ENCODE assay signal across 36 cellular contexts in genomic region chr9:104245925-104246324, GRCh38.
DNase-seq lines count a peak whose midpoint lies in the region; ATAC-seq, FAIRE-seq and TF ChIP-seq lines count a peak whose summit lies in the region.
"Had no signal": no experiment of that assay in that cellular context is flagged by ENCODE, and none has a peak within 500 bp of the region (broad histone marks: within the 10 kb centered on the region; RNA-seq: fewer than 3 reads in every experiment).

No MANE protein-coding gene starts in this region.

- TF ChIP-seq CTCF in HepG2 (CRISPR knock-in tag; IDR thresholded peaks at IDR 0.05) (no peak), right lobe of liver (IDR thresholded peaks at IDR 0.05) (no peak), K562 (IDR thresholded peaks at IDR 0.05 in 2 of 3, conservative IDR thresholded peaks at IDR 0.05 in 1 of 3; ENCODE audit: insufficient read depth in 2 of 3, low read depth in 1 of 3, low read length in 3 of 3) (no peak), suprapubic skin (IDR thresholded peaks at IDR 0.05) (no peak)

- 0% methylated on average over 1 of the region's 1 CpG for WGBS in HepG2 (ENCODE audit: low lambda C conversion rate)
- 83% methylated on average over 1 of the region's 1 CpG for WGBS in right lobe of liver (ENCODE audit: insufficient coverage, low coverage, low lambda C conversion rate, missing lambda C conversion rate)
- WGBS in K562 (ENCODE audit: insufficient coverage, low coverage, missing lambda C conversion rate), result no CpG with 5 or more reads among the region's 1 CpG
- 77% methylated on average over 1 of the region's 1 CpG for WGBS in suprapubic skin

- no peak overlapping the region for H3K9ac ChIP-seq in HepG2 (ENCODE audit: insufficient read depth, low read depth, low read length)
- no peak overlapping the region for H3K9ac ChIP-seq in SK-N-MC (ENCODE audit: insufficient read length)
- no peak overlapping the region for H3K9ac ChIP-seq in K562 (ENCODE audit: insufficient read depth in 1 of 2, low read depth in 2 of 2, low read length in 2 of 2)
- H3K9ac ChIP-seq: BLaER1; BLaER1 treated with 17β-estradiol and CSF1 and Interleukin-3, amounts not matched to agents 10 nM and 100 nM had no signal

- H3K4me3 ChIP-seq in HepG2 (replicated peaks in 1 of 3; ENCODE audit: insufficient read depth in 1 of 3, low read depth in 2 of 3, low read length in 3 of 3) (no peak overlapping the region), right lobe of liver (no peak overlapping the region), SK-N-MC (no peak overlapping the region), K562 (no peak overlapping the region), suprapubic skin (no peak overlapping the region)
- H3K4me3 ChIP-seq: A549; BLaER1; BLaER1 treated with 17β-estradiol and CSF1 and Interleukin-3, amounts not matched to agents 10 nM and 100 nM had no signal

- no peaks in the 10 kb centered on the region for H3K36me3 Mint-ChIP-seq in stimulated activated naive B cell treated with anti-CD40 and anti-IgM and Interleukin-4, amounts not matched to agents 10 μg/mL and 1 μg/mL and 100 μg/mL, for 72 hours
- no peaks in the 10 kb centered on the region for H3K36me3 Mint-ChIP-seq in activated naive CD4-positive, alpha-beta T cell treated with anti-CD3 and anti-CD28 coated beads for 36 hours (ENCODE audit: low read depth)
- H3K36me3 Mint-ChIP-seq: CD14-positive monocyte; CD4-positive, alpha-beta memory T cell; CD4-positive, CD25-positive, alpha-beta regulatory T cell; CD8-positive, alpha-beta memory T cell; CD8-positive, alpha-beta T cell had no signal

- H3K4me2 ChIP-seq in HepG2 (ENCODE audit: low read depth, low read length) (no peak overlapping the region), K562 (ENCODE audit: insufficient read depth, low read length) (no peak overlapping the region)
- H3K4me2 ChIP-seq: A549; BLaER1; BLaER1 treated with 17β-estradiol and CSF1 and Interleukin-3, amounts not matched to agents 10 nM and 100 nM had no signal

- H3K4me1 Mint-ChIP-seq in stimulated activated naive B cell treated with anti-CD40 and anti-IgM and Interleukin-4, amounts not matched to agents 10 μg/mL and 1 μg/mL and 100 μg/mL, for 72 hours, result no peaks in the 10 kb centered on the region
- H3K4me1 Mint-ChIP-seq in activated naive CD4-positive, alpha-beta T cell treated with anti-CD3 and anti-CD28 coated beads for 36 hours (ENCODE audit: low read depth), result no peaks in the 10 kb centered on the region
- H3K4me1 Mint-ChIP-seq: B cell; CD14-positive monocyte; CD4-positive, alpha-beta memory T cell; CD4-positive, CD25-positive, alpha-beta regulatory T cell; CD8-positive, alpha-beta memory T cell had no signal

- H3K9me1 ChIP-seq in K562 (ENCODE audit: control insufficient read depth, insufficient read depth, low read length), result no peaks in the 10 kb centered on the region

- ATAC-seq in HepG2, result no peak
- ATAC-seq in right lobe of liver, result no peak
- no peak for ATAC-seq in K562
- no peak for ATAC-seq in stimulated activated naive B cell treated with anti-CD40 and anti-IgM and Interleukin-4, amounts not matched to agents 10 μg/mL and 1 μg/mL and 100 μg/mL, for 72 hours (replicated peaks)
- ATAC-seq: A549; CD8-positive, alpha-beta T cell had no signal

- no peaks in the 10 kb centered on the region for H3K9me3 ChIP-seq in HepG2 (ENCODE audit: low read length)
- H3K9me3 ChIP-seq in right lobe of liver, result no peaks in the 10 kb centered on the region
- no peaks in the 10 kb centered on the region for H3K9me3 ChIP-seq in SK-N-MC (ENCODE audit: low read depth, low read length)
- H3K9me3 ChIP-seq in K562 (replicated peaks; ENCODE audit: control insufficient read depth, insufficient read depth, low read depth, low read length), result no peaks in the 10 kb centered on the region
- no peaks in the 10 kb centered on the region for H3K9me3 ChIP-seq in suprapubic skin
- H3K9me3 ChIP-seq: A549; BE2C; BLaER1; BLaER1 treated with 17β-estradiol and CSF1 and Interleukin-3, amounts not matched to agents 10 nM and 100 nM; Caco-2 had no signal

- H3K36me3 ChIP-seq in HepG2 (replicated peaks in 1 of 2; ENCODE audit: control insufficient read depth in 1 of 2, insufficient read depth in 2 of 2, low read length in 2 of 2), result no peaks in the 10 kb centered on the region
- H3K36me3 ChIP-seq in right lobe of liver, result no peaks in the 10 kb centered on the region
- H3K36me3 ChIP-seq in SK-N-MC (ENCODE audit: insufficient read depth, low read length), result no peaks in the 10 kb centered on the region
- H3K36me3 ChIP-seq in K562 (ENCODE audit: control insufficient read depth, insufficient read depth, low read length), result no peaks in the 10 kb centered on the region
- no peaks in the 10 kb centered on the region for H3K36me3 ChIP-seq in suprapubic skin
- H3K36me3 ChIP-seq: BE2C; BLaER1; BLaER1 treated with 17β-estradiol and CSF1 and Interleukin-3, amounts not matched to agents 10 nM and 100 nM had no signal

- peaks cover 0 to 2% of the 10 kb centered on the region in 2 donors for H3K9me3 Mint-ChIP-seq in stimulated activated naive B cell treated with anti-CD40 and anti-IgM and Interleukin-4, amounts not matched to agents 10 μg/mL and 1 μg/mL and 100 μg/mL, for 72 hours
- peaks cover 2% of the 10 kb centered on the region for H3K9me3 Mint-ChIP-seq in activated naive CD4-positive, alpha-beta T cell treated with anti-CD3 and anti-CD28 coated beads for 36 hours
- H3K9me3 Mint-ChIP-seq: CD4-positive, alpha-beta T cell had no signal

- TF ChIP-seq POLR2A in HepG2 (IDR thresholded peaks at IDR 0.05; ENCODE audit: insufficient read depth in 1 of 2, low read depth in 2 of 2, low read length in 2 of 2) (no peak), right lobe of liver (IDR thresholded peaks at IDR 0.05) (no peak), K562 (conservative IDR thresholded peaks at IDR 0.05) (no peak), suprapubic skin (IDR thresholded peaks at IDR 0.05) (no peak)

- no peak overlapping the region for H2AFZ ChIP-seq in HepG2 (ENCODE audit: low read length)
- H2AFZ ChIP-seq in K562 (ENCODE audit: low read depth, low read length), result no peak overlapping the region

- H4K20me1 ChIP-seq in HepG2 (ENCODE audit: insufficient read depth, low read length) (no peaks in the 10 kb centered on the region), K562 (replicated peaks; ENCODE audit: control insufficient read depth, insufficient read depth, low read length) (no peaks in the 10 kb centered on the region)
- H4K20me1 ChIP-seq: BLaER1; BLaER1 treated with 17β-estradiol and CSF1 and Interleukin-3, amounts not matched to agents 10 nM and 100 nM had no signal

- no peak overlapping the region for H3K4me3 Mint-ChIP-seq in stimulated activated naive B cell treated with anti-CD40 and anti-IgM and Interleukin-4, amounts not matched to agents 10 μg/mL and 1 μg/mL and 100 μg/mL, for 72 hours
- no peak overlapping the region for H3K4me3 Mint-ChIP-seq in activated naive CD4-positive, alpha-beta T cell treated with anti-CD3 and anti-CD28 coated beads for 36 hours
- H3K4me3 Mint-ChIP-seq: B cell; CD14-positive monocyte; CD4-positive, alpha-beta memory T cell; CD4-positive, alpha-beta T cell; CD4-positive, CD25-positive, alpha-beta regulatory T cell; CD8-positive, alpha-beta memory T cell; CD8-positive, alpha-beta T cell had no signal

- BruUV-seq in HepG2 (replicated peaks; lab: Mats Ljungman, UMichigan), result no TSS peak
- BruUV-seq in K562 (replicated peaks; lab: Mats Ljungman, UMichigan), result no TSS peak

- TF ChIP-seq RAD21 in HepG2 (CRISPR knock-in tag; IDR thresholded peaks at IDR 0.05) (no peak), K562 (CRISPR knock-in tag; conservative IDR thresholded peaks at IDR 0.05 in 1 of 2, IDR thresholded peaks at IDR 0.05 in 1 of 2) (no peak)

- FAIRE-seq in HepG2 (lab: Jason Lieb, UNC) (no peak), K562 (lab: Jason Lieb, UNC) (no peak)
- FAIRE-seq: A549, D721Med had no signal

- POLR2A ChIA-PET in HepG2 (lab: Yijun Ruan, JAX) (no interaction called here), K562 (lab: Yijun Ruan, JAX) (no interaction called here)

- CTCF ChIA-PET in HepG2 (lab: Yijun Ruan, JAX; ENCODE audit: low intra/inter-chr PET ratio, low total read pairs), result no interaction called here
- CTCF ChIA-PET in K562 (lab: Yijun Ruan, JAX; ENCODE audit: low intra/inter-chr PET ratio), result no interaction called here
- CTCF ChIA-PET in activated naive CD4-positive, alpha-beta T cell treated with anti-CD3 and anti-CD28 coated beads for 36 hours (lab: Charles Lee), result no interaction called here

- in situ Hi-C loops in HepG2 (cut with HindIII; ENCODE audit: extremely low pct_ligation_motif_present, low pct_unique_long_range_greater_than_20kb) (no loop called here), K562 (cut with MboI) (no loop called here)

- intact Hi-C loops in HepG2 (cut with micrococcal nuclease; ENCODE audit: unreplicated experiment) (no loop called here), right lobe of liver (cut with DNase I) (no loop called here), K562 (cut with micrococcal nuclease) (no loop called here)
- intact Hi-C loops in activated naive CD4-positive, alpha-beta T cell treated with anti-CD3 and anti-CD28 coated beads for 36 hours (cut with micrococcal nuclease), result no loop called here

- no peaks in the 10 kb centered on the region for H3K27me3 Mint-ChIP-seq in stimulated activated naive B cell treated with anti-CD40 and anti-IgM and Interleukin-4, amounts not matched to agents 10 μg/mL and 1 μg/mL and 100 μg/mL, for 72 hours
- no peaks in the 10 kb centered on the region for H3K27me3 Mint-ChIP-seq in activated naive CD4-positive, alpha-beta T cell treated with anti-CD3 and anti-CD28 coated beads for 36 hours (ENCODE audit: low read depth)
- H3K27me3 Mint-ChIP-seq: B cell; CD4-positive, alpha-beta memory T cell; CD4-positive, alpha-beta T cell; CD4-positive, CD25-positive, alpha-beta regulatory T cell; CD8-positive, alpha-beta memory T cell had no signal

- no peak for TF ChIP-seq EP300 in HepG2 (IDR thresholded peaks at IDR 0.05; ENCODE audit: low read depth in 2 of 2, low read length in 2 of 2)
- no peak for TF ChIP-seq EP300 in HepG2 (CRISPR knock-in tag; IDR thresholded peaks at IDR 0.05; ENCODE audit: borderline replicate concordance)
- no peak for TF ChIP-seq EP300 in K562 (IDR thresholded peaks at IDR 0.05; ENCODE audit: low read length)
- TF ChIP-seq EP300 in suprapubic skin (IDR thresholded peaks at IDR 0.05), result no peak

- DNase-seq in HepG2 (ENCODE audit: low spot score) (no peak), right lobe of liver (no peak), SK-N-MC (ENCODE audit: low read depth, low spot score) (no peak), K562 (ENCODE audit: extremely low read depth in 1 of 4, low spot score in 3 of 4) (no peak), suprapubic skin (ENCODE audit: low spot score in 2 of 2) (no peak)
- no peak for DNase-seq in stimulated activated naive B cell treated with anti-CD40 and anti-IgM and Interleukin-4, amounts not matched to agents 10 μg/mL and 1 μg/mL and 100 μg/mL, for 72 hours
- no peak for DNase-seq in activated naive CD4-positive, alpha-beta T cell treated with anti-CD3 and anti-CD28 coated beads for 36 hours
- no peak for DNase-seq in stimulated activated naive CD4-positive, alpha-beta T cell treated with Interleukin-2 at 50 U/mL for 16 hours (lab: John Stamatoyannopoulos, UW)
- DNase-seq: 8988T; ACHN; AML-193; BE2C; C1 segment of cervical spinal cord; Caco-2; Calu3; CD4-positive, alpha-beta memory T cell; CD4-positive, alpha-beta T cell; CD4-positive, CD25-positive, alpha-beta regulatory T cell; CD8-positive, alpha-beta memory T cell; CD8-positive, alpha-beta T cell; COR-L47; DMS 273 treated with DMSO at 0.1 percent for 48 hours; DMS153; DMS53; DMS79; DMS79 treated with DMSO at 0.1 percent for 48 hours; DND-41; EL had no signal

- H3K79me2 ChIP-seq in HepG2 (ENCODE audit: insufficient read depth, low read length), result no peaks in the 10 kb centered on the region
- H3K79me2 ChIP-seq in K562 (ENCODE audit: control insufficient read depth, insufficient read depth, low read length), result no peaks in the 10 kb centered on the region

- peak overlapping the region; percentile 21 for H3K27ac Mint-ChIP-seq in stimulated activated naive B cell treated with anti-CD40 and anti-IgM and Interleukin-4, amounts not matched to agents 10 μg/mL and 1 μg/mL and 100 μg/mL, for 72 hours
- no peak overlapping the region for H3K27ac Mint-ChIP-seq in activated naive CD4-positive, alpha-beta T cell treated with anti-CD3 and anti-CD28 coated beads for 36 hours
- H3K27ac Mint-ChIP-seq: B cell; CD14-positive monocyte; CD4-positive, alpha-beta memory T cell; CD4-positive, alpha-beta T cell; CD4-positive, CD25-positive, alpha-beta regulatory T cell; CD8-positive, alpha-beta memory T cell; CD8-positive, alpha-beta T cell had no signal

- H3K27ac ChIP-seq in HepG2 (ENCODE audit: extremely low read length, insufficient read depth, low read length), result no peak overlapping the region
- H3K27ac ChIP-seq in right lobe of liver, result no peak overlapping the region
- H3K27ac ChIP-seq in SK-N-MC, result peak overlapping the region; percentile 96
- H3K27ac ChIP-seq in K562 (ENCODE audit: extremely low read depth, low read depth, low read length), result no peak overlapping the region
- no peak overlapping the region for H3K27ac ChIP-seq in suprapubic skin
- H3K27ac ChIP-seq: 22Rv1; A549; BLaER1; BLaER1 treated with 17β-estradiol and CSF1 and Interleukin-3, amounts not matched to agents 10 nM and 100 nM; C4-2B had no signal

- H3K27me3 ChIP-seq in HepG2 (ENCODE audit: control insufficient read depth in 1 of 2, insufficient read depth in 2 of 2, low read length in 2 of 2) (no peaks in the 10 kb centered on the region), right lobe of liver (no peaks in the 10 kb centered on the region), K562 (ENCODE audit: control insufficient read depth in 2 of 2, insufficient read depth in 2 of 2, low read length in 2 of 2) (no peaks in the 10 kb centered on the region), suprapubic skin (no peaks in the 10 kb centered on the region)
- H3K27me3 ChIP-seq: BE2C; BLaER1; BLaER1 treated with 17β-estradiol and CSF1 and Interleukin-3, amounts not matched to agents 10 nM and 100 nM had no signal

- no peaks in the 10 kb centered on the region for H3K4me1 ChIP-seq in HepG2 (ENCODE audit: insufficient read depth, low read length)
- H3K4me1 ChIP-seq in right lobe of liver, result no peaks in the 10 kb centered on the region
- no peaks in the 10 kb centered on the region for H3K4me1 ChIP-seq in K562 (replicated peaks in 1 of 2; ENCODE audit: control insufficient read depth in 2 of 2, insufficient read depth in 2 of 2, low read length in 2 of 2)
- H3K4me1 ChIP-seq in suprapubic skin, result no peaks in the 10 kb centered on the region
- H3K4me1 ChIP-seq: A549, BE2C, BLaER1, Caco-2 had no signal

Comparison
In these comparisons a context has a peak if more than half of its experiments do, and no peak if none do; other contexts are left out.
1. Of the 241 proteins assayed by ChIP-seq in both HepG2 and K562: peak only in HepG2: none; only in K562: PCBP2; in both: HNRNPK; in neither: 239.